In the genomic region with DNA sequence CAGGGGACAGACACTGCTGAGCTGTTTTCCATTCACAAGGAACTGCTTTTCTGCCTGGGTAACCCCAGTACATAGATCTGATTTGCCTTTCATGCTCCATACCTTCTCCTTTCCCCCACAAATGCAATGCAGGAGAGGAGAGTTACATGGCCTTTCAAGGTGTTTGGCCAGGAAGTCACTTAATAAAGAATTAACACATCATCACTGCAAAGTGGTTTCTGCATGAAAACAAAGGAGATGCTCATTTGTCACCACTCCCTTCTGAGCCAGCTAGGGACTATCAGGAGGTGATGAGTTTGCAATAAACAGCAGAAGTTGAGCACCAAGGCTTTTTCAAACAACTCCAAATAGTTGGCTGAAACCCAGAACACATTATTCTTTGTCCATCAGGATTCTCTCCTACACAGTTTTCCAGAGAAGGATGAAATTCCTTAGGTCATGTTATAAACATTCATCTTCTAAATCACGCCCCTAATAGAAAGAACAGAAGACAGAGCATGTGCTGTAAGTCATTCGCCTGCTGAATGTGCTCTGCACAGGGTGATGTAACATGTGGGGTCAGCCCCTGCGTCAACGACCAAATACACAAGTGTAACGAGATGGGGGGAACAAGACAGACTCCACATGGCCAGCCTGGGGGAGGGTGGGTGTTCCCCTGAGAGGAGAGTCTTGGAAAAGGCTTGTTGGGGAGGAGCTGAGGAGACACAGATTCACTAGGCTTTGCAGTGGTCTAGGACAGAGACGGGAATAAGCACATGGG, we compare ENCODE assay signal across 2 cellular contexts.
TF ChIP-seq lines count a peak whose summit lies in the region.

No MANE protein-coding gene starts in this region.

TF ChIP-seq in GM23338, 12 proteins besides CTCF, POLR2A, EP300 and RAD21:
- no peak for TF ChIP-seq EZH2phosphoT487 (IDR thresholded peaks at IDR 0.05; ENCODE audit: unreplicated experiment)
- no peak for TF ChIP-seq POLR2AphosphoS5 (IDR thresholded peaks at IDR 0.05; ENCODE audit: low read depth)

TF ChIP-seq in HepG2, 621 proteins besides CTCF, POLR2A, EP300 and RAD21:
- TF ChIP-seq, protein P1, sequence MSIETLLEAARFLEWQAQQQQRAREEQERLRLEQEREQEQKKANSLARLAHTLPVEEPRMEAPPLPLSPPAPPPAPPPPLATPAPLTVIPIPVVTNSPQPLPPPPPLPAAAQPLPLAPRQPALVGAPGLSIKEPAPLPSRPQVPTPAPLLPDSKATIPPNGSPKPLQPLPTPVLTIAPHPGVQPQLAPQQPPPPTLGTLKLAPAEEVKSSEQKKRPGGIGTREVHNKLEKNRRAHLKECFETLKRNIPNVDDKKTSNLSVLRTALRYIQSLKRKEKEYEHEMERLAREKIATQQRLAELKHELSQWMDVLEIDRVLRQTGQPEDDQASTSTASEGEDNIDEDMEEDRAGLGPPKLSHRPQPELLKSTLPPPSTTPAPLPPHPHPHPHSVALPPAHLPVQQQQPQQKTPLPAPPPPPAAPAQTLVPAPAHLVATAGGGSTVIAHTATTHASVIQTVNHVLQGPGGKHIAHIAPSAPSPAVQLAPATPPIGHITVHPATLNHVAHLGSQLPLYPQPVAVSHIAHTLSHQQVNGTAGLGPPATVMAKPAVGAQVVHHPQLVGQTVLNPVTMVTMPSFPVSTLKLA (IDR thresholded peaks at IDR 0.05): 0 out of 2 replicates have a peak, but pooled peaks have one; percentile 4
- no peak for TF ChIP-seq MXD1 (CRISPR knock-in tag; IDR thresholded peaks at IDR 0.05)
TF ChIP-seq in HepG2: peak in this region for 1.
